Comparison of ENCODE assay signal across 24 cellular contexts in the genomic region with DNA sequence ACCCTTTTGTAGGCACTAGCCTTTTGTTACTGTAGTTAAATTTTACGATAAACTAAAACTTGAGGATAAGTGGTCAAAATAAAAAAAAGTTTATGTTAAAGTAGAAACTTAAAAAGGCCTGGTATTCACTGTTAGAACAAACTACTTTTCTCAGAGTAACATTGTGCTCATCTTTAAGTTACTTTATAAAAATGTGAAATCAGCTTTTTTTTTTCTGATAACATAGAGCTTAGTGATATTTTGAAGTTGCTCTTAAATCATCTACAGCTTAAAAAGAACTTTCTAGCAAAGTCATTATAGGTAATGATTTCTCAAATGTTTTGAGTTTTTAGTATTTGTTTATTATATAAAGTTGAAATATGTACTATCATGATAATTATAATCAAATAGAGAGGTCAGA.
A peak's percentile ranks its signal among the peaks of the same experiment; 100 is the strongest.
DNase-seq lines count a peak whose midpoint lies in the region; ATAC-seq and FAIRE-seq lines count a peak whose summit lies in the region.
"Had no signal": no experiment of that assay in that cellular context is flagged by ENCODE, and none has a peak within 500 bp of the region (broad histone marks: within the 10 kb centered on the region; RNA-seq: fewer than 3 reads in every experiment).

No MANE protein-coding gene starts in this region.

- 95 to 98% (median 97%) methylated on average over 1 of the region's 1 CpG for WGBS in small intestine, 3 donors

- H3K4me1 ChIP-seq in small intestine (ENCODE audit: control insufficient read depth in 2 of 2, insufficient read depth in 1 of 2, low read depth in 1 of 2, low read length in 1 of 2), result no peaks in the 10 kb centered on the region
- no peaks in the 10 kb centered on the region for H3K4me1 ChIP-seq in CD8-positive, alpha-beta memory T cell (ENCODE audit: insufficient read depth, low read length)
- H3K4me1 ChIP-seq: HAP-1 had no signal

- H3K27ac Mint-ChIP-seq in CD8-positive, alpha-beta memory T cell, result no peak overlapping the region
- H3K27ac Mint-ChIP-seq: B cell; CD4-positive, CD25-positive, alpha-beta regulatory T cell; CD8-positive, alpha-beta T cell; HFFc6 had no signal

- H3K36me3 Mint-ChIP-seq in CD8-positive, alpha-beta memory T cell, result peaks cover 0 to 15% (median 5%) of the 10 kb centered on the region in 3 donors
- peaks cover 5% of the 10 kb centered on the region for H3K36me3 Mint-ChIP-seq in activated T-cell treated with anti-CD3 and anti-CD28 coated beads, Interleukin-2, amount 50 U/mL, for 4 hours (ENCODE audit: insufficient read depth)

- H3K27ac ChIP-seq in small intestine (ENCODE audit: low read depth in 1 of 2, low read length in 1 of 2), result no peak overlapping the region
- H3K27ac ChIP-seq in CD8-positive, alpha-beta memory T cell (ENCODE audit: low read depth, low read length), result no peak overlapping the region
- H3K27ac ChIP-seq: BLaER1, C4-2B had no signal

- POLR2A ChIA-PET in CD8-positive, alpha-beta memory T cell (lab: Charles Lee), result no interaction called here

- CTCF ChIA-PET in CD8-positive, alpha-beta memory T cell (lab: Charles Lee), result no interaction called here

- no peaks in the 10 kb centered on the region for H3K9me3 Mint-ChIP-seq in CD8-positive, alpha-beta memory T cell
- no peaks in the 10 kb centered on the region for H3K9me3 Mint-ChIP-seq in activated T-cell treated with anti-CD3 and anti-CD28 coated beads, Interleukin-2, amount 50 U/mL, for 4 hours
- H3K9me3 Mint-ChIP-seq: CD4-positive, CD25-positive, alpha-beta regulatory T cell; CD8-positive, alpha-beta T cell; HFFc6 had no signal

- H3K36me3 ChIP-seq in small intestine (ENCODE audit: control insufficient read depth in 2 of 2, insufficient read depth in 2 of 2, low read length in 2 of 2), result no peaks in the 10 kb centered on the region
- H3K36me3 ChIP-seq in CD8-positive, alpha-beta memory T cell (ENCODE audit: insufficient read depth, low read length), result no peaks in the 10 kb centered on the region
- H3K36me3 ChIP-seq: BLaER1, HAP-1 had no signal

- H3K4me3 Mint-ChIP-seq in CD8-positive, alpha-beta memory T cell, result no peak overlapping the region
- H3K4me3 Mint-ChIP-seq in activated T-cell treated with anti-CD3 and anti-CD28 coated beads, Interleukin-2, amount 50 U/mL, for 4 hours, result no peak overlapping the region
- H3K4me3 Mint-ChIP-seq: B cell; CD4-positive, CD25-positive, alpha-beta regulatory T cell; CD8-positive, alpha-beta T cell; HFFc6 had no signal

- no peak overlapping the region for H3K4me3 ChIP-seq in small intestine (ENCODE audit: low read depth in 1 of 2, low read length in 2 of 2)
- no peak overlapping the region for H3K4me3 ChIP-seq in CD8-positive, alpha-beta memory T cell (ENCODE audit: low read length)
- H3K4me3 ChIP-seq: BLaER1, HAP-1 had no signal

- DNase-seq in frontal cortex (ENCODE audit: low spot score in 2 of 2) (no peak), small intestine (no peak)
- no peak for DNase-seq in CD8-positive, alpha-beta memory T cell
- DNase-seq in activated T-cell treated with anti-CD3 and anti-CD28 coated beads, Interleukin-2, amount 50 U/mL, for 4 hours, result no peak
- DNase-seq: 8988T; CD4-positive, CD25-positive, alpha-beta regulatory T cell; CD8-positive, alpha-beta T cell; DMS 273 treated with DMSO at 0.1 percent for 48 hours; DMS79; EL; GF-D8; GOT3; HFFc6 had no signal

- H3K9me3 ChIP-seq in small intestine (ENCODE audit: control insufficient read depth, low read depth), result no peaks in the 10 kb centered on the region
- H3K9me3 ChIP-seq in CD8-positive, alpha-beta memory T cell (ENCODE audit: low read length), result no peaks in the 10 kb centered on the region
- H3K9me3 ChIP-seq: HAP-1 had no signal

- H3K4me1 Mint-ChIP-seq in CD8-positive, alpha-beta memory T cell, result no peaks in the 10 kb centered on the region
- no peaks in the 10 kb centered on the region for H3K4me1 Mint-ChIP-seq in activated T-cell treated with anti-CD3 and anti-CD28 coated beads, Interleukin-2, amount 50 U/mL, for 4 hours (ENCODE audit: low read depth)
- H3K4me1 Mint-ChIP-seq: B cell; CD4-positive, CD25-positive, alpha-beta regulatory T cell had no signal

- FAIRE-seq in A204.1 (lab: Jason Lieb, UNC), result peak; percentile 70
- peak; percentile 51 for FAIRE-seq in G401.6 (lab: Jason Lieb, UNC)
- FAIRE-seq in frontal cortex (lab: Jason Lieb, UNC), result peak; percentile 13
- FAIRE-seq in small intestine (lab: Jason Lieb, UNC), result peak; percentile 5
- FAIRE-seq: D721Med, GM12891, GM18507, H54 had no signal

- no peaks in the 10 kb centered on the region for H3K27me3 Mint-ChIP-seq in CD8-positive, alpha-beta memory T cell
- H3K27me3 Mint-ChIP-seq in activated T-cell treated with anti-CD3 and anti-CD28 coated beads, Interleukin-2, amount 50 U/mL, for 4 hours (ENCODE audit: low read depth), result no peaks in the 10 kb centered on the region
- H3K27me3 Mint-ChIP-seq: B cell; CD4-positive, CD25-positive, alpha-beta regulatory T cell had no signal

- no peak for ATAC-seq in HG02970 (IDR thresholded peaks at IDR 0.05; ENCODE audit: low FRiP score, unreplicated experiment)
- ATAC-seq in activated T-cell treated with anti-CD3 and anti-CD28 coated beads, Interleukin-2, amount 50 U/mL, for 4 hours, result no peak
- ATAC-seq: CD8-positive, alpha-beta T cell had no signal

- H3K27me3 ChIP-seq in small intestine (ENCODE audit: control insufficient read depth in 2 of 2, insufficient read depth in 2 of 2, low read length in 2 of 2), result no peaks in the 10 kb centered on the region
- no peaks in the 10 kb centered on the region for H3K27me3 ChIP-seq in CD8-positive, alpha-beta memory T cell (ENCODE audit: insufficient read depth, low read length, poor library complexity, severe bottlenecking)
- H3K27me3 ChIP-seq: BLaER1 had no signal
